22 cellular contexts compared by ENCODE assay signal in the genomic region with DNA sequence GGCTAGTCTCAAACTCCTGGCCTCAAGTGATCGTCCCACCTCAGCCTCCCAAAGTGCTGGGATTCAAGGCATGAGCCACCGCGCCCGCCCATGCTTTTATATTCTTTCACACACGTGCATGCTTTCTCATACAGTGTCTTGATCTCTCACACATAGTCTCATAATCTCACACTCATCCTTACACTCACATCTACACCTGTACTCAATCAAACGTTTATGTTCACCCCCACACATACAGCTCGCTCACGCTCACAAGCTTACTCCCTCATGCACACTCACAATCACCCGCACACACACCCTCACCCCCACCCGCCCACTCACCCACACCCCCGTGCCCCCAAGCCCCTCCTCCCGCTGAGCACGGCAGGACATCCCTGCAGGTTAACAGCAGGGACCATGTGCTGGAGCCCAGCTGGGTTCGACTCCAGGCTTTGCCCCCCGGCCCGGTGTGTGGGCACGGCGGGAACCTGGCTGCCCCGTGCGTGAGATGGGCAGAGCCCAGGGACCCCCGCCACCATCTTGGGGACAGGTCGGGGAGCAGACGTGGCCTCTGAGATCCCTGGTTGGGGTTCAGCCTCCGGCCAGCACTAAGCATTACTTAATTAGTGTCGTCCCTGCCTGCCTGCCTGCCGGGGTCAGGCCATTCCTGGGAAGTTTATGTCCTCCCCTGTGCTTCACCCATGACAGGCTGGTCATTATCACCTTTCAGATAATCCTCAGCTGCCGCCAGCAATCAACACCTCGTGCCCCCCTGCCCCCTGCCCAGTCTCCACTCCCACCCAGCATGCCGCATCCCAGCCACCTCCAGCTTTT. TPM values are rescaled to one million over a fixed set of nuclear protein-coding genes. Genes with fewer than 3 reads are reported as not detected.
DNase-seq lines count a peak whose midpoint lies in the region; ATAC-seq, FAIRE-seq and TF ChIP-seq lines count a peak whose summit lies in the region.
"Had no signal": no experiment of that assay in that cellular context is flagged by ENCODE, and none has a peak within 500 bp of the region (broad histone marks: within the 10 kb centered on the region; RNA-seq: fewer than 3 reads in every experiment).

No MANE protein-coding gene starts in this region.

- no peak overlapping the region for H3K4me3 ChIP-seq in HUES6 (ENCODE audit: low read depth, low read length)
- no peak overlapping the region for H3K4me3 ChIP-seq in right atrium auricular region
- peak overlapping the region; percentile 22 for H3K4me3 ChIP-seq in psoas muscle
- H3K4me3 ChIP-seq: adrenal gland, coronary artery, thoracic aorta had no signal

- H3K27ac Mint-ChIP-seq in progenitor cell of endocrine pancreas, result no peak overlapping the region
- H3K27ac Mint-ChIP-seq: activated CD4-positive, alpha-beta memory T cell treated with anti-CD3 and anti-CD28 coated beads for 36 hours; CD4-positive, alpha-beta T cell had no signal

- H3K9me3 ChIP-seq in HUES6 (ENCODE audit: control insufficient read depth, insufficient read depth, low read depth, low read length) (no peaks in the 10 kb centered on the region; the same call in 1 of the 2 replicates), right atrium auricular region (no peaks in the 10 kb centered on the region), psoas muscle (no peaks in the 10 kb centered on the region)
- H3K9me3 ChIP-seq: adrenal gland, breast epithelium, thoracic aorta had no signal

- H3K4me1 Mint-ChIP-seq in progenitor cell of endocrine pancreas (ENCODE audit: low read depth), result peaks cover 3% of the 10 kb centered on the region

- FAIRE-seq in D721Med (lab: Jason Lieb, UNC), result no peak
- FAIRE-seq: endometrium had no signal

- no peaks in the 10 kb centered on the region for H3K36me3 Mint-ChIP-seq in progenitor cell of endocrine pancreas (ENCODE audit: insufficient read depth)
- H3K36me3 Mint-ChIP-seq: activated CD4-positive, alpha-beta memory T cell treated with anti-CD3 and anti-CD28 coated beads for 36 hours had no signal

- WGBS in psoas muscle, 3 donors, result 37 to 43% (median 42%) methylated on average over 29 of the region's 29 CpGs

- intact Hi-C loops in psoas muscle (cut with DNase I), result loop anchor here in 1 of 2 donors (2.0 kb wide), 1 partner anchor 17 kb away; no protein-coding TSS in a partner anchor

- peaks cover 12% of the 10 kb centered on the region for H3K27me3 Mint-ChIP-seq in progenitor cell of endocrine pancreas
- H3K27me3 Mint-ChIP-seq: activated CD4-positive, alpha-beta memory T cell treated with anti-CD3 and anti-CD28 coated beads for 36 hours; CD4-positive, alpha-beta T cell had no signal

- no peaks in the 10 kb centered on the region for H3K9me3 Mint-ChIP-seq in progenitor cell of endocrine pancreas (ENCODE audit: low read depth)
- H3K9me3 Mint-ChIP-seq: activated CD4-positive, alpha-beta memory T cell treated with anti-CD3 and anti-CD28 coated beads for 36 hours; CD4-positive, alpha-beta T cell had no signal

- H3K36me3 ChIP-seq in HUES6 (ENCODE audit: control insufficient read depth, insufficient read depth, low read length), result no peaks in the 10 kb centered on the region
- H3K36me3 ChIP-seq in right atrium auricular region, result peaks cover 13% of the 10 kb centered on the region
- H3K36me3 ChIP-seq in psoas muscle (ENCODE audit: insufficient read depth in 1 of 2, low read depth in 1 of 2), result no peaks in the 10 kb centered on the region
- H3K36me3 ChIP-seq: adrenal gland, breast epithelium, thoracic aorta had no signal

- H3K27me3 ChIP-seq in HUES6 (ENCODE audit: control insufficient read depth, insufficient read depth, low read length), result peaks cover 2% of the 10 kb centered on the region; the same call in 1 of the 2 replicates
- no peaks in the 10 kb centered on the region for H3K27me3 ChIP-seq in right atrium auricular region
- H3K27me3 ChIP-seq in psoas muscle (ENCODE audit: insufficient read depth in 3 of 3, low read length in 2 of 3), result no peaks in the 10 kb centered on the region
- H3K27me3 ChIP-seq: breast epithelium had no signal

- ATAC-seq in psoas muscle, result peak in 1 of 4 donors; percentile 4
- ATAC-seq: HCT116 had no signal

- H3K4me3 Mint-ChIP-seq in progenitor cell of endocrine pancreas (ENCODE audit: low read depth), result no peak overlapping the region
- H3K4me3 Mint-ChIP-seq: activated CD4-positive, alpha-beta memory T cell treated with anti-CD3 and anti-CD28 coated beads for 36 hours; CD4-positive, alpha-beta T cell had no signal

- H3K4me1 ChIP-seq in HUES6 (ENCODE audit: control insufficient read depth, insufficient read depth, low read length), result peaks cover 23% of the 10 kb centered on the region
- peaks cover 0 to 52% of the 10 kb centered on the region in 2 donors for H3K4me1 ChIP-seq in right atrium auricular region
- H3K4me1 ChIP-seq in psoas muscle, result peaks cover 22% of the 10 kb centered on the region
- H3K4me1 ChIP-seq: adrenal gland had no signal

- DNase-seq in right atrium auricular region (ENCODE audit: low spot score), result no peak
- no peak for DNase-seq in psoas muscle
- DNase-seq in hypothalamus (lab: John Stamatoyannopoulos, UW), result no peak
- no peak for DNase-seq in D721Med (ENCODE audit: insufficient read length, low spot score)
- no peak for DNase-seq in progenitor cell of endocrine pancreas (ENCODE audit: low spot score, unreplicated experiment)
- DNase-seq: activated CD4-positive, alpha-beta memory T cell treated with anti-CD3 and anti-CD28 coated beads for 36 hours; midbrain; NK-92 treated with Interleukin-12 subunit alpha and Interleukin-12 subunit beta, amount 100 ng/mL, for 24 hours; stimulated activated CD4-positive, alpha-beta T cell treated with anti-CD3 and anti-CD28 coated beads, Interleukin-4, amount 100 ng/mL, for 1 hour; stimulated activated naive CD4-positive, alpha-beta T cell treated with Interleukin-2 at 50 U/mL for 16 hours had no signal

- H3K27ac ChIP-seq in HUES6 (ENCODE audit: low read depth, low read length), result no peak overlapping the region
- peak overlapping the region; percentile 55 for H3K27ac ChIP-seq in VCaP
- H3K27ac ChIP-seq in right atrium auricular region, result peak overlapping the region; percentile 75 to 90
- peak overlapping the region; percentile 68 for H3K27ac ChIP-seq in psoas muscle
- H3K27ac ChIP-seq: adrenal gland, breast epithelium, coronary artery, thoracic aorta had no signal

- peak overlapping the region; percentile 12 for H3K9ac ChIP-seq in HUES6 (ENCODE audit: low read length)

- TF ChIP-seq CTCF in VCaP (conservative IDR thresholded peaks at IDR 0.05), result no peak
- TF ChIP-seq CTCF in right atrium auricular region (IDR thresholded peaks at IDR 0.05), result no peak
- TF ChIP-seq CTCF in psoas muscle (IDR thresholded peaks at IDR 0.05), result no peak
- no peak for TF ChIP-seq CTCF in D721Med (IDR thresholded peaks at IDR 0.05; ENCODE audit: insufficient read depth, missing control alignments)
- no peak for TF ChIP-seq CTCF in progenitor cell of endocrine pancreas (IDR thresholded peaks at IDR 0.05; ENCODE audit: unreplicated experiment)

RNA-seq across cellular contexts. Expression of gene SBK2, which starts 11.4 kb away (rescaled TPM):
- 100 to 1,000 TPM; 111 to 172 TPM for total RNA-seq in right atrium auricular region
- 10 to 100 TPM in 1 of 4 donors, 1 to 10 TPM in 2, under 1 TPM in 1; 0.59 to 13.4 (median 3.7) TPM for total RNA-seq in psoas muscle
- 1 to 10 TPM in 1 of 3 donors, under 1 TPM in 2; 0.14 to 1.1 (median 0.91) TPM for polyA plus RNA-seq in psoas muscle
- total RNA-seq in progenitor cell of endocrine pancreas, result 1.9 and 2.3 TPM in 2 replicates
- total RNA-seq: activated CD4-positive, alpha-beta memory T cell treated with anti-CD3 and anti-CD28 coated beads for 36 hours; adrenal gland; breast epithelium; CD4-positive, alpha-beta T cell; fibroblast of lung; HT1080; left colon; thoracic aorta had no signal
- polyA plus RNA-seq: adrenal gland, fibroblast of lung had no signal

RNA-seq across cellular contexts. Expression of gene SBK3, which starts 19.8 kb away (rescaled TPM):
- total RNA-seq in right atrium auricular region (100 to 1,000 TPM in 1 of 2 donors, 10 to 100 TPM in 1; 97.5 to 103 TPM), psoas muscle (10 to 100 TPM in 2 of 4 donors, 1 to 10 TPM in 1, under 1 TPM in 1; 0.79 to 30.8 (median 7.6) TPM), progenitor cell of endocrine pancreas (0.64 TPM in 1 of 2 replicates, not detected in the other)
- 10 to 100 TPM in 1 of 3 donors, 1 to 10 TPM in 2; 5.4 to 10.6 (median 7.9) TPM for polyA plus RNA-seq in psoas muscle
- total RNA-seq: activated CD4-positive, alpha-beta memory T cell treated with anti-CD3 and anti-CD28 coated beads for 36 hours; CD4-positive, alpha-beta T cell; HT1080; left colon; thoracic aorta had no signal
- polyA plus RNA-seq: fibroblast of lung had no signal

RNA-seq across cellular contexts. Expression of gene SSC5D, which starts 37.3 kb away (rescaled TPM):
- total RNA-seq in right atrium auricular region (1 to 10 TPM; 3.3 to 6.7 TPM), psoas muscle (1 to 10 TPM; 1.2 to 4.6 (median 1.9) TPM), progenitor cell of endocrine pancreas (1.1 and 1.6 TPM in 2 replicates)
- under 1 TPM; 0.11 to 0.35 (median 0.16) TPM for polyA plus RNA-seq in psoas muscle

RNA-seq across cellular contexts. Expression of gene NAT14, which starts 40.5 kb away (rescaled TPM):
- 1 to 10 TPM; 2.3 to 7.0 TPM for total RNA-seq in right atrium auricular region
- 1 to 10 TPM; 2.6 to 6.3 (median 4.5) TPM for total RNA-seq in psoas muscle
- 1 to 10 TPM; 2.0 to 4.2 (median 3.6) TPM for polyA plus RNA-seq in psoas muscle
- total RNA-seq in progenitor cell of endocrine pancreas, result 62.6 and 69.7 TPM in 2 replicates

RNA-seq across cellular contexts. Expression of gene ZNF628, which starts 49.1 kb away (rescaled TPM):
- 10 to 100 TPM in 1 of 2 donors, 1 to 10 TPM in 1; 5.6 to 13.2 TPM for total RNA-seq in right atrium auricular region
- total RNA-seq in psoas muscle, result 10 to 100 TPM in 2 of 4 donors, 1 to 10 TPM in 2; 5.9 to 14.3 (median 11.5) TPM
- polyA plus RNA-seq in psoas muscle, result 10 to 100 TPM; 11.8 to 12.4 (median 12.2) TPM
- 12.9 and 16.8 TPM in 2 replicates for total RNA-seq in progenitor cell of endocrine pancreas

Comparison
In these comparisons a context has a peak if more than half of its experiments do, and no peak if none do; other contexts are left out.
1. RNA of gene SBK2, which starts 11.4 kb away (total RNA-seq): 111 to 172 TPM in right atrium auricular region; 0.59 to 13.4 TPM in psoas muscle and 1.9 to 2.3 TPM in progenitor cell of endocrine pancreas; every median in the first group is over 4 times any median in the second.